In the genomic region with DNA sequence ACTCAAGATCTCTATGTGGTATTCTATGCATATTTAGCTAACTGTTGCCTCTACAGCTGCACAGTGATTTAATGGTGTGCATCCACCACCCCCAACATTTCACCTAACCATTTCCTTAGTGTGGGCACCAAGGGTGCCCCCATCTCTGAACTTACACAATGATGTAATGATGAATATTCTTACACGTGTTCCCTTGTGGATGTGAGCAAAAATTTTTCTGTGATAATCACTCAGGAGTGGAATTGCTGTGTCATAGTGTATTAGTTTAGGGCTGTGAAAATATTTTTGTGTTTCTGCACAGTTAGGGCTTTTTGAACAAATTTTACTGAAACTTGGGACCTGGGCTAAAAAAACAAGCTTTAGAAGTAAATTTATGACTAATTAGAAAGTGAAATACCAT, we compare ENCODE assay signal across 27 cellular contexts.
A peak's percentile ranks its signal among the peaks of the same experiment; 100 is the strongest.
DNase-seq lines count a peak whose midpoint lies in the region; ATAC-seq and TF ChIP-seq lines count a peak whose summit lies in the region.
"Had no signal": no experiment of that assay in that cellular context is flagged by ENCODE, and none has a peak within 500 bp of the region (broad histone marks: within the 10 kb centered on the region; RNA-seq: fewer than 3 reads in every experiment).

No MANE protein-coding gene starts in this region.

- H3K4me3 ChIP-seq in A673 (ENCODE audit: low read depth, low read length, poor library complexity, severe bottlenecking) (no peak overlapping the region), GM23338 (no peak overlapping the region)
- H3K4me3 ChIP-seq: ascending aorta, ovary, Peyer's patch, uterus had no signal

- H3K4me3 Mint-ChIP-seq in GM23338 (no peak overlapping the region), mesothelial cell of epicardium (no peak overlapping the region)
- H3K4me3 Mint-ChIP-seq: activated CD4-positive, alpha-beta T cell treated with anti-CD3 and anti-CD28 coated beads, Interleukin-2, amount 10 ng/mL, durations not matched to agents 7 days and 5 days; activated CD8-positive, alpha-beta memory T cell treated with anti-CD3 and anti-CD28 coated beads, Interleukin-2, amount 10 ng/mL, durations not matched to agents 7 days and 5 days; activated naive CD4-positive, alpha-beta T cell treated with anti-CD3 and anti-CD28 coated beads, Interleukin-2, amount 50 U/mL, for 24 hours; activated T-helper 17 cell treated with anti-CD3 and anti-CD28 coated beads, Interleukin-2, amount 50 U/mL, for 72 hours; memory B cell; naive thymus-derived CD8-positive, alpha-beta T cell; stimulated activated naive B cell treated with anti-CD40 and anti-IgM and Interleukin-4, amounts not matched to agents 10 μg/mL and 1 μg/mL and 100 μg/mL, for 72 hours had no signal

- no peak for TF ChIP-seq CTCF in A673 (conservative IDR thresholded peaks at IDR 0.05; ENCODE audit: low read depth, low read length)
- no peak for TF ChIP-seq CTCF in GM23338 (conservative IDR thresholded peaks at IDR 0.05; ENCODE audit: low read depth in 2 of 2)
- no peak for TF ChIP-seq CTCF in mesothelial cell of epicardium (IDR thresholded peaks at IDR 0.05; ENCODE audit: unreplicated experiment)

- H3K36me3 ChIP-seq in A673 (ENCODE audit: insufficient read depth, low read length, poor library complexity, severe bottlenecking) (no peaks in the 10 kb centered on the region), GM23338 (ENCODE audit: insufficient read depth) (no peaks in the 10 kb centered on the region)
- H3K36me3 ChIP-seq: ascending aorta, ovary, Peyer's patch, uterus, WERI-Rb-1 had no signal

- ATAC-seq in GM23338 (no peak), HG03460 (IDR thresholded peaks at IDR 0.05; ENCODE audit: unreplicated experiment) (no peak)
- ATAC-seq: activated CD8-positive, alpha-beta memory T cell treated with anti-CD3 and anti-CD28 coated beads, Interleukin-2, amount 10 ng/mL, durations not matched to agents 7 days and 5 days; activated T-helper 17 cell treated with anti-CD3 and anti-CD28 coated beads, Interleukin-2, amount 50 U/mL, for 72 hours; naive thymus-derived CD8-positive, alpha-beta T cell; stimulated activated naive B cell treated with anti-CD40 and anti-IgM and Interleukin-4, amounts not matched to agents 10 μg/mL and 1 μg/mL and 100 μg/mL, for 72 hours had no signal

- H4K20me1 ChIP-seq in GM23338 (replicated peaks; ENCODE audit: insufficient read depth) = no peaks in the 10 kb centered on the region

- H3K27me3 ChIP-seq in A673 (replicated peaks; ENCODE audit: insufficient read depth, low read depth, low read length, poor library complexity) = no peaks in the 10 kb centered on the region
- no peaks in the 10 kb centered on the region for H3K27me3 ChIP-seq in GM23338 (ENCODE audit: insufficient read depth)
- H3K27me3 ChIP-seq: ascending aorta, ovary, Peyer's patch, uterus had no signal

- peak overlapping the region; percentile 45 for H3K27ac ChIP-seq in A673 (ENCODE audit: low read depth, low read length, poor library complexity, severe bottlenecking)
- H3K27ac ChIP-seq in GM23338 (ENCODE audit: low read depth) = no peak overlapping the region
- H3K27ac ChIP-seq: ascending aorta, ovary, Peyer's patch, uterus, WERI-Rb-1 had no signal

- no TSS peak for BruUV-seq in A673 (replicated peaks; lab: Mats Ljungman, UMichigan)

- intact Hi-C loops in A673 (cut with micrococcal nuclease; ENCODE audit: unreplicated experiment) = no loop called here

- H3K27ac Mint-ChIP-seq in GM23338 (peak overlapping the region; percentile 73), mesothelial cell of epicardium (peak overlapping the region; percentile 84)
- H3K27ac Mint-ChIP-seq: activated CD4-positive, alpha-beta T cell treated with anti-CD3 and anti-CD28 coated beads, Interleukin-2, amount 10 ng/mL, durations not matched to agents 7 days and 5 days; activated CD8-positive, alpha-beta memory T cell treated with anti-CD3 and anti-CD28 coated beads, Interleukin-2, amount 10 ng/mL, durations not matched to agents 7 days and 5 days; activated naive CD4-positive, alpha-beta T cell treated with anti-CD3 and anti-CD28 coated beads, Interleukin-2, amount 50 U/mL, for 24 hours; activated T-helper 17 cell treated with anti-CD3 and anti-CD28 coated beads, Interleukin-2, amount 50 U/mL, for 72 hours; memory B cell; naive thymus-derived CD8-positive, alpha-beta T cell; stimulated activated naive B cell treated with anti-CD40 and anti-IgM and Interleukin-4, amounts not matched to agents 10 μg/mL and 1 μg/mL and 100 μg/mL, for 72 hours had no signal

- no peaks in the 10 kb centered on the region for H3K36me3 Mint-ChIP-seq in GM23338 (ENCODE audit: low read depth)
- H3K36me3 Mint-ChIP-seq in mesothelial cell of epicardium = no peaks in the 10 kb centered on the region
- H3K36me3 Mint-ChIP-seq: activated CD8-positive, alpha-beta memory T cell treated with anti-CD3 and anti-CD28 coated beads, Interleukin-2, amount 10 ng/mL, durations not matched to agents 7 days and 5 days; activated naive CD4-positive, alpha-beta T cell treated with anti-CD3 and anti-CD28 coated beads, Interleukin-2, amount 50 U/mL, for 24 hours; memory B cell; stimulated activated naive B cell treated with anti-CD40 and anti-IgM and Interleukin-4, amounts not matched to agents 10 μg/mL and 1 μg/mL and 100 μg/mL, for 72 hours had no signal

- peaks cover 42% of the 10 kb centered on the region for H3K4me1 ChIP-seq in A673 (ENCODE audit: insufficient read depth, low read length, poor library complexity, severe bottlenecking)
- peaks cover 9% of the 10 kb centered on the region for H3K4me1 ChIP-seq in GM23338 (ENCODE audit: insufficient read depth)
- H3K4me1 ChIP-seq: ascending aorta, Peyer's patch, uterus had no signal

- H2AFZ ChIP-seq in GM23338 = no peak overlapping the region

- H3K4me1 Mint-ChIP-seq in GM23338 (peaks cover 18% of the 10 kb centered on the region), mesothelial cell of epicardium (peaks cover 48% of the 10 kb centered on the region)
- H3K4me1 Mint-ChIP-seq: activated CD4-positive, alpha-beta T cell treated with anti-CD3 and anti-CD28 coated beads, Interleukin-2, amount 10 ng/mL, durations not matched to agents 7 days and 5 days; activated CD8-positive, alpha-beta memory T cell treated with anti-CD3 and anti-CD28 coated beads, Interleukin-2, amount 10 ng/mL, durations not matched to agents 7 days and 5 days; activated T-helper 17 cell treated with anti-CD3 and anti-CD28 coated beads, Interleukin-2, amount 50 U/mL, for 72 hours; memory B cell; naive thymus-derived CD8-positive, alpha-beta T cell had no signal

- POLR2A ChIA-PET in A673 (lab: Charles Lee; ENCODE audit: low non-redundant PET) = no interaction called here

- CTCF ChIA-PET in A673 (lab: Charles Lee) = no interaction called here

- H3K9me2 ChIP-seq in GM23338 (ENCODE audit: insufficient read depth) = no peaks in the 10 kb centered on the region

- H3K79me2 ChIP-seq in GM23338 (replicated peaks; ENCODE audit: insufficient read depth) = no peaks in the 10 kb centered on the region

- H3K4me2 ChIP-seq in GM23338 = 0 out of 2 replicates have a peak overlapping the region, but pooled peaks have one; percentile 17

- H3K27me3 Mint-ChIP-seq in GM23338 (ENCODE audit: insufficient read depth, low read depth, poor library complexity) = peaks cover 1% of the 10 kb centered on the region
- H3K27me3 Mint-ChIP-seq in mesothelial cell of epicardium (ENCODE audit: low read depth) = no peaks in the 10 kb centered on the region
- H3K27me3 Mint-ChIP-seq: activated CD4-positive, alpha-beta T cell treated with anti-CD3 and anti-CD28 coated beads, Interleukin-2, amount 10 ng/mL, durations not matched to agents 7 days and 5 days; activated CD8-positive, alpha-beta memory T cell treated with anti-CD3 and anti-CD28 coated beads, Interleukin-2, amount 10 ng/mL, durations not matched to agents 7 days and 5 days; activated naive CD4-positive, alpha-beta T cell treated with anti-CD3 and anti-CD28 coated beads, Interleukin-2, amount 50 U/mL, for 24 hours; activated T-helper 17 cell treated with anti-CD3 and anti-CD28 coated beads, Interleukin-2, amount 50 U/mL, for 72 hours; naive thymus-derived CD8-positive, alpha-beta T cell; stimulated activated naive B cell treated with anti-CD40 and anti-IgM and Interleukin-4, amounts not matched to agents 10 μg/mL and 1 μg/mL and 100 μg/mL, for 72 hours had no signal

- no peak for DNase-seq in A673 (ENCODE audit: low spot score)
- DNase-seq in GM23338 (ENCODE audit: low spot score) = no peak
- peak; percentile 37 for DNase-seq in amniotic epithelial cell (ENCODE audit: low read depth)
- no peak for DNase-seq in mesothelial cell of epicardium (ENCODE audit: low spot score in 2 of 2, unreplicated experiment in 2 of 2)
- no peak for DNase-seq in SW 1271 (lab: John Stamatoyannopoulos, UW)
- DNase-seq in AG20443 (ENCODE audit: low spot score) = no peak
- no peak for DNase-seq in midbrain (lab: John Stamatoyannopoulos, UW)
- DNase-seq: ACHN; activated CD4-positive, alpha-beta T cell treated with anti-CD3 and anti-CD28 coated beads, Interleukin-2, amount 10 ng/mL, durations not matched to agents 7 days and 5 days; activated CD8-positive, alpha-beta memory T cell treated with anti-CD3 and anti-CD28 coated beads, Interleukin-2, amount 10 ng/mL, durations not matched to agents 7 days and 5 days; central memory CD4-positive, alpha-beta T cell; KG1; naive thymus-derived CD8-positive, alpha-beta T cell; NCI-H1436; NCI-H510A; ovary; Peyer's patch; stimulated activated CD4-positive, alpha-beta T cell treated with anti-CD3 and anti-CD28 coated beads, Interleukin-12 subunit alpha, Interleukin-12 subunit beta, amount 100 ng/mL, for 4 hours; stimulated activated CD4-positive, alpha-beta T cell treated with anti-CD3 and anti-CD28 coated beads, Interleukin-4, amount 100 ng/mL, for 24 hours; stimulated activated naive B cell treated with anti-CD40 and anti-IgM and Interleukin-4, amounts not matched to agents 10 μg/mL and 1 μg/mL and 100 μg/mL, for 72 hours; uterus; WERI-Rb-1 had no signal

- no peaks in the 10 kb centered on the region for H3F3A ChIP-seq in GM23338 (replicated peaks; ENCODE audit: low read depth)

- H3K9me3 ChIP-seq in A673 (ENCODE audit: low read depth, low read length, poor library complexity, severe bottlenecking) = no peaks in the 10 kb centered on the region
- H3K9me3 ChIP-seq: ascending aorta, ovary, Peyer's patch, uterus had no signal

- H3K9me3 Mint-ChIP-seq in GM23338 (no peaks in the 10 kb centered on the region), mesothelial cell of epicardium (no peaks in the 10 kb centered on the region)
- H3K9me3 Mint-ChIP-seq: activated CD4-positive, alpha-beta T cell treated with anti-CD3 and anti-CD28 coated beads, Interleukin-2, amount 10 ng/mL, durations not matched to agents 7 days and 5 days; activated naive CD4-positive, alpha-beta T cell treated with anti-CD3 and anti-CD28 coated beads, Interleukin-2, amount 50 U/mL, for 24 hours; activated T-helper 17 cell treated with anti-CD3 and anti-CD28 coated beads, Interleukin-2, amount 50 U/mL, for 72 hours; memory B cell; naive thymus-derived CD8-positive, alpha-beta T cell; stimulated activated naive B cell treated with anti-CD40 and anti-IgM and Interleukin-4, amounts not matched to agents 10 μg/mL and 1 μg/mL and 100 μg/mL, for 72 hours had no signal

TF ChIP-seq in GM23338, 12 proteins besides CTCF, POLR2A, EP300 and RAD21 (continues in another document):
- TF ChIP-seq STAT1 (IDR thresholded peaks at IDR 0.05; ENCODE audit: unreplicated experiment) (no peak), ZNF114 (CRISPR knock-in tag; IDR thresholded peaks at IDR 0.05) (no peak)
